In genomic region chr7:111892568-111892967, GRCh38 we compare ENCODE assay signal across 24 cellular contexts.
DNase-seq lines count a peak whose midpoint lies in the region; ATAC-seq and TF ChIP-seq lines count a peak whose summit lies in the region.
"Had no signal": no experiment of that assay in that cellular context is flagged by ENCODE, and none has a peak within 500 bp of the region (broad histone marks: within the 10 kb centered on the region; RNA-seq: fewer than 3 reads in every experiment).

No MANE protein-coding gene starts in this region.

- no peaks in the 10 kb centered on the region for H3K36me3 ChIP-seq in PC-3 (ENCODE audit: low read depth, low read length)
- no peaks in the 10 kb centered on the region for H3K36me3 ChIP-seq in mucosa of descending colon (ENCODE audit: low read depth)
- H3K36me3 ChIP-seq in suprapubic skin = peaks cover 3% of the 10 kb centered on the region

- no peaks in the 10 kb centered on the region for H4K20me1 ChIP-seq in PC-3 (ENCODE audit: low read length)

- H3K9me3 ChIP-seq in PC-3 (ENCODE audit: low read length) = no peaks in the 10 kb centered on the region
- H3K9me3 ChIP-seq in mucosa of descending colon = no peaks in the 10 kb centered on the region
- no peaks in the 10 kb centered on the region for H3K9me3 ChIP-seq in suprapubic skin
- H3K9me3 ChIP-seq: A549; BLaER1 treated with 17β-estradiol and CSF1 and Interleukin-3, amounts not matched to agents 10 nM and 100 nM had no signal

- ATAC-seq in PC-3 (0 out of 2 replicates have a peak, but pooled peaks have one; percentile 20), mucosa of descending colon (peak; percentile 64), left lobe of liver (no peak)
- ATAC-seq: A549, GM12878 had no signal

- no peak for TF ChIP-seq POLR2A in suprapubic skin (IDR thresholded peaks at IDR 0.05)

- no peak for TF ChIP-seq EP300 in suprapubic skin (IDR thresholded peaks at IDR 0.05)

- H3K4me2 ChIP-seq in PC-3 (ENCODE audit: low read length) = no peak overlapping the region
- H3K4me2 ChIP-seq: A549; BLaER1 treated with 17β-estradiol and CSF1 and Interleukin-3, amounts not matched to agents 10 nM and 100 nM had no signal

- DNase-seq in PC-3 = no peak
- peak; percentile 18 for DNase-seq in amniotic epithelial cell (ENCODE audit: low read depth)
- DNase-seq in iris pigment epithelial cell (ENCODE audit: low read depth) = peak; percentile 19
- DNase-seq in mucosa of descending colon = no peak
- no peak for DNase-seq in suprapubic skin (ENCODE audit: low spot score in 2 of 2)
- no peak for DNase-seq in SHP77 treated with DMSO at 0.1 percent for 48 hours (lab: John Stamatoyannopoulos, UW)
- no peak for DNase-seq in left lobe of liver (ENCODE audit: low spot score)
- no peak for DNase-seq in NCI-H187 treated with DMSO at 0.1 percent for 48 hours (lab: John Stamatoyannopoulos, UW)
- DNase-seq: AML-193; CD4-positive, alpha-beta T cell; CD8-positive, alpha-beta memory T cell; COR-L47; DMS 273 treated with DMSO at 0.1 percent for 48 hours; DMS153; DMS53; DMS79; DND-41; EL; GDM1 had no signal

- H3F3A ChIP-seq in PC-3 (ENCODE audit: low read length, unreplicated experiment) = no peaks in the 10 kb centered on the region

- TF ChIP-seq CTCF in PC-3 (conservative IDR thresholded peaks at IDR 0.05; ENCODE audit: low read depth, low read length) (no peak), mucosa of descending colon (IDR thresholded peaks at IDR 0.05) (no peak), suprapubic skin (IDR thresholded peaks at IDR 0.05) (no peak)

- H3K79me2 ChIP-seq in PC-3 (ENCODE audit: low read length) = no peaks in the 10 kb centered on the region

- POLR2A ChIA-PET in PC-3 (lab: Charles Lee; ENCODE audit: unreplicated experiment) = no interaction called here

- intact Hi-C loops in PC-3 (cut with micrococcal nuclease) = no loop called here
- intact Hi-C loops in mucosa of descending colon (cut with DNase I, micrococcal nuclease) = no loop called here

- no peak overlapping the region for H2AFZ ChIP-seq in PC-3 (ENCODE audit: low read length)

- H3K9me2 ChIP-seq in PC-3 (replicated peaks; ENCODE audit: low read length) = no peaks in the 10 kb centered on the region

- CTCF ChIA-PET in PC-3 (lab: Charles Lee) = no interaction called here

- H3K27ac ChIP-seq in PC-3 (ENCODE audit: low read length) (no peak overlapping the region), suprapubic skin (no peak overlapping the region)
- H3K27ac ChIP-seq: 22Rv1; A549; BLaER1 treated with 17β-estradiol and CSF1 and Interleukin-3, amounts not matched to agents 10 nM and 100 nM; C4-2B had no signal

- no TSS peak for BruUV-seq in PC-3 (replicated peaks; lab: Mats Ljungman, UMichigan)

- H3K4me1 ChIP-seq in PC-3 (ENCODE audit: insufficient read depth, low read length) (no peaks in the 10 kb centered on the region), mucosa of descending colon (ENCODE audit: low read depth) (no peaks in the 10 kb centered on the region), suprapubic skin (no peaks in the 10 kb centered on the region)
- H3K4me1 ChIP-seq: A549 had no signal

- no peak overlapping the region for H3K9ac ChIP-seq in PC-3 (ENCODE audit: low read length)
- H3K9ac ChIP-seq: BLaER1 treated with 17β-estradiol and CSF1 and Interleukin-3, amounts not matched to agents 10 nM and 100 nM had no signal

- H3K4me3 ChIP-seq in PC-3 (ENCODE audit: low read length) = no peak overlapping the region
- no peak overlapping the region for H3K4me3 ChIP-seq in mucosa of descending colon
- H3K4me3 ChIP-seq in suprapubic skin = no peak overlapping the region
- H3K4me3 ChIP-seq: A549; BLaER1 treated with 17β-estradiol and CSF1 and Interleukin-3, amounts not matched to agents 10 nM and 100 nM; GM12878 had no signal

- WGBS in suprapubic skin = 68% methylated on average over 3 of the region's 3 CpGs

- H3K27me3 ChIP-seq in PC-3 (ENCODE audit: low read length) = no peaks in the 10 kb centered on the region
- no peaks in the 10 kb centered on the region for H3K27me3 ChIP-seq in suprapubic skin
- H3K27me3 ChIP-seq: BLaER1 treated with 17β-estradiol and CSF1 and Interleukin-3, amounts not matched to agents 10 nM and 100 nM had no signal

Comparison
In these comparisons a context has a peak if more than half of its experiments do, and no peak if none do; other contexts are left out.
1. DNase-seq: peak in amniotic epithelial cell (single experiment) and iris pigment epithelial cell (single experiment); none in PC-3 (single experiment), mucosa of descending colon (0 of 3), suprapubic skin (0 of 2), SHP77 treated with DMSO at 0.1 percent for 48 hours (single experiment), left lobe of liver (single experiment) and NCI-H187 treated with DMSO at 0.1 percent for 48 hours (single experiment).